In genomic region chr11:72222106-72222891, GRCh38 we compare ENCODE assay signal across 8 cellular contexts. TPM values are rescaled to one million over a fixed set of nuclear protein-coding genes. Genes with fewer than 3 reads are reported as not detected.
DNase-seq lines count a peak whose midpoint lies in the region; ATAC-seq and TF ChIP-seq lines count a peak whose summit lies in the region.

No MANE protein-coding gene starts in this region.

- H3K27me3 Mint-ChIP-seq in activated naive CD4-positive, alpha-beta T cell treated with anti-CD3 and anti-CD28 coated beads for 36 hours (ENCODE audit: low read depth), result peaks cover 3% of the 10 kb centered on the region

- TF ChIP-seq EP300 in upper lobe of left lung (IDR thresholded peaks at IDR 0.05), result no peak

- H3K27me3 ChIP-seq in right lobe of liver (no peaks in the 10 kb centered on the region), upper lobe of left lung (no peaks in the 10 kb centered on the region)

- peaks cover 20% of the 10 kb centered on the region for H3K4me1 Mint-ChIP-seq in activated naive CD4-positive, alpha-beta T cell treated with anti-CD3 and anti-CD28 coated beads for 36 hours (ENCODE audit: low read depth)

- intact Hi-C loops in activated naive CD4-positive, alpha-beta T cell treated with anti-CD3 and anti-CD28 coated beads for 36 hours (cut with micrococcal nuclease), result loop anchor here (2.0 to 5.0 kb wide), 4 partner anchors 119 to 775 kb away; partner anchors contain the start of genes DHCR7, LAMTOR1, RNF121 and XNDC1N
- intact Hi-C loops in right lobe of liver (cut with DNase I), result no loop called here

- H3K36me3 ChIP-seq in right lobe of liver (no peaks in the 10 kb centered on the region), upper lobe of left lung (peaks cover 0 to 6% (median 0%) of the 10 kb centered on the region in 4 donors)

- WGBS in right lobe of liver (ENCODE audit: insufficient coverage, low coverage, low lambda C conversion rate, missing lambda C conversion rate), result 70% methylated on average over 3 of the region's 6 CpGs
- 54 to 60% methylated on average over 6 of the region's 6 CpGs for WGBS in upper lobe of left lung, 2 donors

- H3K27ac ChIP-seq in angular gyrus (ENCODE audit: low read depth, low read length), result peak overlapping the region; percentile 83
- H3K27ac ChIP-seq in right lobe of liver, result peak overlapping the region; percentile 75 to 94 (median 90)
- H3K27ac ChIP-seq in upper lobe of left lung, result peak overlapping the region; percentile 96 to 98 (median 98)

- TF ChIP-seq POLR2A in right lobe of liver (IDR thresholded peaks at IDR 0.05) (no peak), upper lobe of left lung (IDR thresholded peaks at IDR 0.05) (no peak)

- TF ChIP-seq CTCF in right lobe of liver (IDR thresholded peaks at IDR 0.05), result no peak
- no peak for TF ChIP-seq CTCF in upper lobe of left lung (IDR thresholded peaks at IDR 0.05)

- peak overlapping the region; percentile 75 for H3K27ac Mint-ChIP-seq in activated naive CD4-positive, alpha-beta T cell treated with anti-CD3 and anti-CD28 coated beads for 36 hours

- no peaks in the 10 kb centered on the region for H3K9me3 Mint-ChIP-seq in activated naive CD4-positive, alpha-beta T cell treated with anti-CD3 and anti-CD28 coated beads for 36 hours

- ATAC-seq in right lobe of liver, result no peak
- ATAC-seq in upper lobe of left lung (ENCODE audit: low FRiP score in 2 of 2), result no peak
- no peak for ATAC-seq in GM21723 (IDR thresholded peaks at IDR 0.05; ENCODE audit: unreplicated experiment)

- peak overlapping the region; percentile 77 to 88 (median 88) for H3K4me3 ChIP-seq in right lobe of liver
- H3K4me3 ChIP-seq in upper lobe of left lung, result peak overlapping the region; percentile 2 to 90 (median 86)

- peak overlapping the region; percentile 73 for H3K4me3 Mint-ChIP-seq in activated naive CD4-positive, alpha-beta T cell treated with anti-CD3 and anti-CD28 coated beads for 36 hours

- H3K9me3 ChIP-seq in right lobe of liver (no peaks in the 10 kb centered on the region), upper lobe of left lung (no peaks in the 10 kb centered on the region)

- no peak for DNase-seq in activated naive CD4-positive, alpha-beta T cell treated with anti-CD3 and anti-CD28 coated beads for 36 hours
- no peak for DNase-seq in activated naive CD4-positive, alpha-beta T cell treated with Interleukin-2 at 50 U/mL for 16 hours
- no peak for DNase-seq in right lobe of liver
- DNase-seq in upper lobe of left lung, result no peak
- DNase-seq in midbrain (lab: John Stamatoyannopoulos, UW), result no peak
- no peak for DNase-seq in glomerular visceral epithelial cell (ENCODE audit: extremely low spot score)

- peaks cover 4% of the 10 kb centered on the region for H3K36me3 Mint-ChIP-seq in activated naive CD4-positive, alpha-beta T cell treated with anti-CD3 and anti-CD28 coated beads for 36 hours (ENCODE audit: low read depth)

- CTCF ChIA-PET in activated naive CD4-positive, alpha-beta T cell treated with anti-CD3 and anti-CD28 coated beads for 36 hours (lab: Charles Lee), result interaction anchor here (0.9 to 1.7 kb wide), 8 partner anchors 13 to 209 kb away, joined by 3 to 8 read pairs (median 4); no protein-coding TSS in a partner anchor

- peaks cover 0 to 9% (median 0%) of the 10 kb centered on the region in 4 donors for H3K4me1 ChIP-seq in right lobe of liver
- H3K4me1 ChIP-seq in upper lobe of left lung, result peaks cover 23 to 40% (median 27%) of the 10 kb centered on the region in 4 donors

RNA-seq across cellular contexts. Expression of gene INPPL1, which starts 2.3 kb away (rescaled TPM):
- total RNA-seq in activated naive CD4-positive, alpha-beta T cell treated with anti-CD3 and anti-CD28 coated beads for 36 hours, result 10 to 100 TPM; 67.1 to 74.0 TPM
- total RNA-seq in right lobe of liver (10 to 100 TPM; 23.2 to 46.5 (median 37.4) TPM), upper lobe of left lung (100 to 1,000 TPM in 4 of 6 donors, 10 to 100 TPM in 2; 84.0 to 383 (median 180) TPM)

RNA-seq across cellular contexts. Expression of gene FOLR2, which starts 5.7 kb away (rescaled TPM):
- total RNA-seq in activated naive CD4-positive, alpha-beta T cell treated with anti-CD3 and anti-CD28 coated beads for 36 hours, result not detected
- total RNA-seq in right lobe of liver, result 10 to 100 TPM in 2 of 6 experiments, 1 to 10 TPM in 4; 3.3 to 28.3 (median 8.6) TPM
- total RNA-seq in upper lobe of left lung, result 10 to 100 TPM in 3 of 6 donors, 1 to 10 TPM in 3; 4.8 to 28.7 (median 12.8) TPM

RNA-seq across cellular contexts. Expression of gene PHOX2A, which starts 21.7 kb away (rescaled TPM):
- total RNA-seq in activated naive CD4-positive, alpha-beta T cell treated with anti-CD3 and anti-CD28 coated beads for 36 hours, result not detected
- total RNA-seq in right lobe of liver, result not detected
- total RNA-seq in upper lobe of left lung, result not detected

RNA-seq across cellular contexts. Expression of gene FOLR1, which starts 30.4 kb away (rescaled TPM):
- total RNA-seq in activated naive CD4-positive, alpha-beta T cell treated with anti-CD3 and anti-CD28 coated beads for 36 hours, result not detected
- total RNA-seq in right lobe of liver (not detected), upper lobe of left lung (100 to 1,000 TPM; 132 to 523 (median 171) TPM)

Comparison
In these comparisons a context has a peak if more than half of its experiments do, and no peak if none do; other contexts are left out.
1. RNA of gene FOLR2, which starts 5.7 kb away (total RNA-seq): 4.8 to 28.7 TPM in upper lobe of left lung and 3.3 to 28.3 TPM in right lobe of liver; not detected in activated naive CD4-positive, alpha-beta T cell treated with anti-CD3 and anti-CD28 coated beads for 36 hours; every median in the first group is over 4 times any median in the second.
2. Peak in every context shown above with its lines, with median percentiles within 50 percentile points of each other: H3K27ac ChIP-seq.